In genomic region chr16:71919033-71919432, GRCh38 we compare ENCODE assay signal across 10 cellular contexts. TPM values are rescaled to one million over a fixed set of nuclear protein-coding genes. Genes with fewer than 3 reads are reported as not detected.
DNase-seq lines count a peak whose midpoint lies in the region; ATAC-seq and TF ChIP-seq lines count a peak whose summit lies in the region.
"Had no signal": no experiment of that assay in that cellular context is flagged by ENCODE, and none has a peak within 500 bp of the region (broad histone marks: within the 10 kb centered on the region; RNA-seq: fewer than 3 reads in every experiment).

No MANE protein-coding gene starts in this region.

- WGBS in upper lobe of left lung, 2 donors = 63 to 80% methylated on average over 3 of the region's 3 CpGs

- peaks cover 0 to 3% (median 0%) of the 10 kb centered on the region in 8 donors for H3K9me3 Mint-ChIP-seq in CD4-positive, alpha-beta memory T cell

- peaks cover 79 to 88% of the 10 kb centered on the region in 2 donors for H3K36me3 Mint-ChIP-seq in CD4-positive, alpha-beta memory T cell

- peaks cover 41 to 85% (median 62%) of the 10 kb centered on the region in 4 donors for H3K36me3 ChIP-seq in upper lobe of left lung
- H3K36me3 ChIP-seq in CD4-positive, alpha-beta memory T cell (ENCODE audit: insufficient read depth, low read length) = peaks cover 80% of the 10 kb centered on the region

- DNase-seq in left ventricle myocardium superior (no peak), Right ventricle myocardium superior (no peak), SIG-M5 treated with dmso at 0.1 percent for 504 hours (lab: John Stamatoyannopoulos, UW; ENCODE audit: unreplicated experiment) (peak; percentile 82), upper lobe of left lung (no peak), dermis blood vessel endothelial cell (no peak)
- DNase-seq in CD4-positive, alpha-beta memory T cell = no peak
- DNase-seq: left ventricle myocardium inferior had no signal

- POLR2A ChIA-PET in CD4-positive, alpha-beta memory T cell (lab: Charles Lee; ENCODE audit: partially characterized antibody) = interaction anchor here (1.8 kb wide), 1 partner anchor 11 kb away, joined by 4 read pairs; no protein-coding TSS in a partner anchor

- peaks cover 23 to 42% (median 34%) of the 10 kb centered on the region in 4 donors for H3K4me1 Mint-ChIP-seq in CD4-positive, alpha-beta memory T cell

- peak overlapping the region in 1 of 7 donors; percentile 70 for H3K27ac Mint-ChIP-seq in CD4-positive, alpha-beta memory T cell

- no peak for TF ChIP-seq EP300 in upper lobe of left lung (IDR thresholded peaks at IDR 0.05)

- H3K27ac ChIP-seq in upper lobe of left lung = no peak overlapping the region
- no peak overlapping the region for H3K27ac ChIP-seq in CD4-positive, alpha-beta memory T cell (ENCODE audit: low read depth, low read length)
- H3K27ac ChIP-seq: KMS-11, left ventricle myocardium inferior had no signal

- intact Hi-C loops in left ventricle myocardium superior (cut with micrococcal nuclease) (no loop called here), Right ventricle myocardium superior (cut with DNase I) (no loop called here)
- intact Hi-C loops in CD4-positive, alpha-beta memory T cell (cut with micrococcal nuclease) = no loop called here

- TF ChIP-seq CTCF in upper lobe of left lung (IDR thresholded peaks at IDR 0.05) = no peak

- H3K4me3 ChIP-seq in upper lobe of left lung = no peak overlapping the region
- no peak overlapping the region for H3K4me3 ChIP-seq in CD4-positive, alpha-beta memory T cell (ENCODE audit: low read length in 2 of 2)
- H3K4me3 ChIP-seq: left ventricle myocardium inferior had no signal

- no peaks in the 10 kb centered on the region for H3K27me3 ChIP-seq in upper lobe of left lung
- H3K27me3 ChIP-seq in CD4-positive, alpha-beta memory T cell (ENCODE audit: insufficient read depth, low read length) = no peaks in the 10 kb centered on the region

- ATAC-seq in left ventricle myocardium superior (peak; percentile 33), Right ventricle myocardium superior (ENCODE audit: poor library complexity) (no peak), HG02938 (IDR thresholded peaks at IDR 0.05; ENCODE audit: unreplicated experiment) (peak; percentile 82), upper lobe of left lung (ENCODE audit: low FRiP score in 2 of 2) (peak; percentile 77 to 81), HG02970 (IDR thresholded peaks at IDR 0.05; ENCODE audit: low FRiP score, unreplicated experiment) (no peak)

- H3K4me3 Mint-ChIP-seq in CD4-positive, alpha-beta memory T cell = peak overlapping the region in 1 of 8 donors; percentile 32

- no peak for TF ChIP-seq POLR2A in upper lobe of left lung (IDR thresholded peaks at IDR 0.05)

- H3K9me3 ChIP-seq in upper lobe of left lung = no peaks in the 10 kb centered on the region
- H3K9me3 ChIP-seq in CD4-positive, alpha-beta memory T cell (ENCODE audit: control insufficient read depth in 1 of 2, low read length in 2 of 2) = no peaks in the 10 kb centered on the region
- H3K9me3 ChIP-seq: left ventricle myocardium inferior had no signal

- H3K27me3 Mint-ChIP-seq in CD4-positive, alpha-beta memory T cell = no peaks in the 10 kb centered on the region

- CTCF ChIA-PET in CD4-positive, alpha-beta memory T cell (lab: Charles Lee; ENCODE audit: partially characterized antibody) = no interaction called here

- peaks cover 0 to 26% (median 19%) of the 10 kb centered on the region in 4 donors for H3K4me1 ChIP-seq in upper lobe of left lung
- H3K4me1 ChIP-seq in CD4-positive, alpha-beta memory T cell (ENCODE audit: insufficient read depth, low read length) = peaks cover 16% of the 10 kb centered on the region

RNA-seq across cellular contexts. Expression of gene IST1, which starts 23.7 kb away (rescaled TPM):
- 110 TPM for total RNA-seq in left ventricle myocardium superior
- total RNA-seq in Right ventricle myocardium superior = 113 TPM
- 100 to 1,000 TPM; 164 to 224 (median 176) TPM for total RNA-seq in upper lobe of left lung
- 100 to 1,000 TPM; 282 to 287 TPM for total RNA-seq in CD4-positive, alpha-beta memory T cell
- 100 to 1,000 TPM; 180 to 181 TPM for polyA plus RNA-seq in CD4-positive, alpha-beta memory T cell
- total RNA-seq in dermis blood vessel endothelial cell = 203 and 267 TPM in 2 replicates

RNA-seq across cellular contexts. Expression of gene ZNF821, which starts 35.1 kb away (rescaled TPM):
- total RNA-seq in left ventricle myocardium superior (3.2 TPM), Right ventricle myocardium superior (1.7 TPM), upper lobe of left lung (10 to 100 TPM in 2 of 6 donors, 1 to 10 TPM in 4; 5.9 to 32.5 (median 7.4) TPM), dermis blood vessel endothelial cell (5.6 and 6.8 TPM in 2 replicates)
- total RNA-seq in CD4-positive, alpha-beta memory T cell = 1 to 10 TPM; 8.0 to 9.7 TPM
- 10 to 100 TPM in 1 of 2 donors, 1 to 10 TPM in 1; 9.7 to 10.4 TPM for polyA plus RNA-seq in CD4-positive, alpha-beta memory T cell

Comparison
In these comparisons a context has a peak if more than half of its experiments do, and no peak if none do; other contexts are left out.
1. ATAC-seq: peak in left ventricle myocardium superior (single experiment), HG02938 (single experiment) and upper lobe of left lung (2 of 2); none in Right ventricle myocardium superior (single experiment) and HG02970 (single experiment).